10 cellular contexts compared by ENCODE assay signal in the genomic region with DNA sequence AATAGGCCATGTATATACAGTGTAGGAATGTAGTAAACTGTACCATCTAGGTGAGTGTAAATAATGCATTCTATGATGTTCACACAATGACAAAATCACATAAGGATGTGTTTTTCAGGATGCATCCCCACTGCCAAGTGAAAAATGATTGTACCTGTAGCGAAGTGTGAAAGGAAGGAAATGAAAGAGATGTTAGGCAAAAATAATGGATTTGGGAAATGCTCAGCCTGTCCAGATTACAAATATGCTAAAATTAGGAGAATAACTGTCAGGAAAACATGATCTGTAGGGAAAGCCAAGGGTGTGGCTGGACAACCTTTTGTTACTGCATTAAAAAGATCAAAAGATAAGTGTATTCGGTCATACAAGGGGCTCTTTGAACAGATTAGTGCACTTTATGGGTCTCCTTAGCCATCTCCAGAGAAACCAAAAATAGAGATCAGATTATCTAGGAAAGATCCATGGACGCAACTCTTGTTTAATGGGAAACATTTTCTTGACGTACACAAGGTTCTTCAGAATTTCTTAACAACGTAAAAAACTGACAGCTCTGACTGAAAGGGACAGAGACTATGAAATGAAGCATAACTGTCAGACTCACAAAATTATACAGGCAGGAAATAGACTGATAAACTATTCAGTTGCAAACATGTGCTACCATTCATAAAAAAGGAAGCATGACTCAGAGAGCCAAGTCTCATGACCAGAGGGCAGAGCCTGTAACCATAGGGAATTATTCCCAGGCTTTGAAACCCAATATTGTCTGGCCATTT.
DNase-seq lines count a peak whose midpoint lies in the region; ATAC-seq, FAIRE-seq and TF ChIP-seq lines count a peak whose summit lies in the region.
"Had no signal": no experiment of that assay in that cellular context is flagged by ENCODE, and none has a peak within 500 bp of the region (broad histone marks: within the 10 kb centered on the region; RNA-seq: fewer than 3 reads in every experiment).

No MANE protein-coding gene starts in this region.

- H3K27ac ChIP-seq in astrocyte (ENCODE audit: low read depth, low read length): peak overlapping the region; percentile 22

- H3K9ac ChIP-seq in astrocyte (ENCODE audit: low read length): no peak overlapping the region

- DNase-seq in AG09319 (ENCODE audit: extremely low read depth, low read depth): peak; percentile 37
- peak; percentile 92 for DNase-seq in HT1080 (ENCODE audit: low read depth)
- DNase-seq in astrocyte (ENCODE audit: low read depth): peak; percentile 73
- DNase-seq in kidney epithelial cell (ENCODE audit: low read depth): peak; percentile 25
- DNase-seq in BE2C: no peak
- no peak for DNase-seq in progenitor cell of endocrine pancreas (ENCODE audit: low spot score, unreplicated experiment)
- DNase-seq in glutamatergic neuron: no peak
- DNase-seq: DND-41, posterior cingulate gyrus had no signal

- no peaks in the 10 kb centered on the region for H3K9me3 ChIP-seq in astrocyte (ENCODE audit: insufficient read depth, low read depth, low read length)
- H3K9me3 ChIP-seq in BE2C: no peaks in the 10 kb centered on the region

- no peaks in the 10 kb centered on the region for H3K27me3 Mint-ChIP-seq in astrocyte (ENCODE audit: low read depth, unreplicated experiment)
- no peaks in the 10 kb centered on the region for H3K27me3 Mint-ChIP-seq in progenitor cell of endocrine pancreas
- H3K27me3 Mint-ChIP-seq in glutamatergic neuron (ENCODE audit: unreplicated experiment): no peaks in the 10 kb centered on the region

- no peak overlapping the region for H2AFZ ChIP-seq in astrocyte (ENCODE audit: low read depth, low read length)

- no peaks in the 10 kb centered on the region for H4K20me1 ChIP-seq in astrocyte (ENCODE audit: insufficient read depth, low read length)

- no peak for ATAC-seq in HG02678 (IDR thresholded peaks at IDR 0.05; ENCODE audit: unreplicated experiment)

- FAIRE-seq in astrocyte (lab: Jason Lieb, UNC): no peak

- H3K27me3 ChIP-seq in astrocyte (ENCODE audit: insufficient read depth, low read length) (no peaks in the 10 kb centered on the region), kidney epithelial cell (ENCODE audit: control insufficient read depth, insufficient read depth, low read length) (no peaks in the 10 kb centered on the region), BE2C (no peaks in the 10 kb centered on the region)

- H3K79me2 ChIP-seq in astrocyte (ENCODE audit: insufficient read depth, low read length): no peaks in the 10 kb centered on the region

- H3K4me3 Mint-ChIP-seq in astrocyte (ENCODE audit: unreplicated experiment): no peak overlapping the region
- no peak overlapping the region for H3K4me3 Mint-ChIP-seq in progenitor cell of endocrine pancreas (ENCODE audit: low read depth)
- H3K4me3 Mint-ChIP-seq in glutamatergic neuron (ENCODE audit: unreplicated experiment): no peak overlapping the region

- H3K4me3 ChIP-seq in astrocyte (ENCODE audit: insufficient read depth, low read depth, low read length) (no peak overlapping the region), kidney epithelial cell (ENCODE audit: low read depth, low read length) (no peak overlapping the region), BE2C (ENCODE audit: low read depth, low read length) (no peak overlapping the region)

- TF ChIP-seq CTCF in AG09319 (IDR thresholded peaks at IDR 0.05; ENCODE audit: low read depth, low read length) (no peak), astrocyte (IDR thresholded peaks at IDR 0.05; ENCODE audit: insufficient read depth, low read depth, low read length) (no peak), kidney epithelial cell (IDR thresholded peaks at IDR 0.05; ENCODE audit: insufficient read depth, low read length, poor library complexity, severe bottlenecking) (no peak), BE2C (IDR thresholded peaks at IDR 0.05; ENCODE audit: low read depth, low read length) (no peak), progenitor cell of endocrine pancreas (IDR thresholded peaks at IDR 0.05; ENCODE audit: unreplicated experiment) (no peak), glutamatergic neuron (IDR thresholded peaks at IDR 0.05; ENCODE audit: partially characterized antibody, unreplicated experiment) (no peak)

- H3K36me3 Mint-ChIP-seq in astrocyte (ENCODE audit: low read depth, unreplicated experiment): no peaks in the 10 kb centered on the region
- H3K36me3 Mint-ChIP-seq in progenitor cell of endocrine pancreas (ENCODE audit: insufficient read depth): peaks cover 2% of the 10 kb centered on the region
- H3K36me3 Mint-ChIP-seq in glutamatergic neuron (ENCODE audit: unreplicated experiment): no peaks in the 10 kb centered on the region

- H3K36me3 ChIP-seq in astrocyte (ENCODE audit: insufficient read depth, low read length) (no peaks in the 10 kb centered on the region), kidney epithelial cell (ENCODE audit: control insufficient read depth, insufficient read depth, low read length) (no peaks in the 10 kb centered on the region), BE2C (no peaks in the 10 kb centered on the region)

- H3K4me2 ChIP-seq in astrocyte (ENCODE audit: low read length): peak overlapping the region; percentile 42

- H3K9me3 Mint-ChIP-seq in astrocyte (ENCODE audit: unreplicated experiment) (peaks cover 8% of the 10 kb centered on the region), progenitor cell of endocrine pancreas (ENCODE audit: low read depth) (peaks cover 16% of the 10 kb centered on the region), glutamatergic neuron (ENCODE audit: unreplicated experiment) (no peaks in the 10 kb centered on the region)

- H3K27ac Mint-ChIP-seq in astrocyte (ENCODE audit: unreplicated experiment) (no peak overlapping the region), progenitor cell of endocrine pancreas (no peak overlapping the region), glutamatergic neuron (ENCODE audit: unreplicated experiment) (no peak overlapping the region)

- H3K4me1 ChIP-seq in astrocyte (ENCODE audit: insufficient read depth, low read length) (peaks cover 5% of the 10 kb centered on the region), BE2C (no peaks in the 10 kb centered on the region)

- peaks cover 5% of the 10 kb centered on the region for H3K4me1 Mint-ChIP-seq in astrocyte (ENCODE audit: low read depth, unreplicated experiment)
- peaks cover 1% of the 10 kb centered on the region for H3K4me1 Mint-ChIP-seq in progenitor cell of endocrine pancreas (ENCODE audit: low read depth)
- H3K4me1 Mint-ChIP-seq in glutamatergic neuron (ENCODE audit: low read depth, unreplicated experiment): no peaks in the 10 kb centered on the region

Comparison
In these comparisons a context has a peak if more than half of its experiments do, and no peak if none do; other contexts are left out.
1. DNase-seq: peak in AG09319 (single experiment), HT1080 (single experiment), astrocyte (single experiment) and kidney epithelial cell (single experiment); none in BE2C (single experiment), progenitor cell of endocrine pancreas (single experiment) and glutamatergic neuron (single experiment).